Comparison of ENCODE assay signal across 21 cellular contexts in genomic region chr14:94888108-94888507, GRCh38.
DNase-seq lines count a peak whose midpoint lies in the region; ATAC-seq, FAIRE-seq and TF ChIP-seq lines count a peak whose summit lies in the region.
"Had no signal": no experiment of that assay in that cellular context is flagged by ENCODE, and none has a peak within 500 bp of the region (broad histone marks: within the 10 kb centered on the region; RNA-seq: fewer than 3 reads in every experiment).

No MANE protein-coding gene starts in this region.

- no peak for FAIRE-seq in small intestine (lab: Jason Lieb, UNC)

- H3K4me1 ChIP-seq in small intestine (ENCODE audit: control insufficient read depth in 2 of 2, insufficient read depth in 1 of 2, low read depth in 1 of 2, low read length in 1 of 2): peaks cover 0 to 2% of the 10 kb centered on the region in 2 donors
- H3K4me1 ChIP-seq in uterus: no peaks in the 10 kb centered on the region
- H3K4me1 ChIP-seq: heart left ventricle, lower lobe of right lung had no signal

- H3K36me3 ChIP-seq in small intestine (ENCODE audit: control insufficient read depth in 2 of 2, insufficient read depth in 2 of 2, low read length in 2 of 2) (no peaks in the 10 kb centered on the region), uterus (no peaks in the 10 kb centered on the region)
- H3K36me3 ChIP-seq: heart left ventricle, lower lobe of right lung, MG63 had no signal

- no peak for ATAC-seq in GM18909 (IDR thresholded peaks at IDR 0.05; ENCODE audit: poor library complexity, unreplicated experiment)
- ATAC-seq: heart left ventricle, SK-N-SH treated with all-trans-retinoic acid at 6 μM for 48 hours had no signal

- intact Hi-C loops in uterus (cut with DNase I; ENCODE audit: low total_unique reads): no loop called here

- WGBS in small intestine, 3 donors: 15 to 58% (median 40%) methylated on average over 12 of the region's 12 CpGs

- H3K27ac ChIP-seq in layer of hippocampus (ENCODE audit: low read depth, low read length) (peak overlapping the region; percentile 10), small intestine (ENCODE audit: low read depth in 1 of 2, low read length in 1 of 2) (no peak overlapping the region), uterus (no peak overlapping the region)
- H3K27ac ChIP-seq: 22Rv1, heart left ventricle, lower lobe of right lung had no signal

- H3K9me3 ChIP-seq in small intestine (ENCODE audit: control insufficient read depth, low read depth): no peaks in the 10 kb centered on the region
- no peaks in the 10 kb centered on the region for H3K9me3 ChIP-seq in uterus
- H3K9me3 ChIP-seq: heart left ventricle, lower lobe of right lung, MG63 had no signal

- no peaks in the 10 kb centered on the region for H3K27me3 ChIP-seq in layer of hippocampus (ENCODE audit: control insufficient read depth, insufficient read depth, low read length)
- H3K27me3 ChIP-seq in small intestine (ENCODE audit: control insufficient read depth in 2 of 2, insufficient read depth in 2 of 2, low read length in 2 of 2): peaks cover 0 to 2% of the 10 kb centered on the region in 2 donors
- no peaks in the 10 kb centered on the region for H3K27me3 ChIP-seq in uterus
- H3K27me3 ChIP-seq: MG63 had no signal

- peak overlapping the region in 1 of 2 donors; percentile 0 for H3K4me3 ChIP-seq in small intestine (ENCODE audit: low read depth in 1 of 2, low read length in 2 of 2)
- H3K4me3 ChIP-seq in uterus: no peak overlapping the region
- H3K4me3 ChIP-seq: heart left ventricle, lower lobe of right lung, MG63 had no signal

- DNase-seq in NCI-H1417 (lab: John Stamatoyannopoulos, UW) (peak; percentile 10 to 53 (median 16)), NCI-H1417 treated with DMSO at 0.1 percent for 48 hours (lab: John Stamatoyannopoulos, UW) (no peak), NCI-H69 (lab: John Stamatoyannopoulos, UW) (peak; percentile 23), small intestine (peak; percentile 97), NCI-H2081 (lab: John Stamatoyannopoulos, UW) (no peak), uterus (no peak)
- DNase-seq: activated naive CD8-positive, alpha-beta T cell treated with anti-CD3 and anti-CD28 coated beads for 36 hours; Calu3; heart left ventricle; lower lobe of right lung; MG63; naive B cell; NCI-H2029 treated with DMSO at 0.1 percent for 48 hours; stimulated activated CD4-positive, alpha-beta T cell treated with anti-CD3 and anti-CD28 coated beads, Interleukin-1b, Interleukin-23, amount 100 ng/mL, for 48 hours; stimulated activated naive CD4-positive, alpha-beta T cell treated with Interleukin-2 at 50 U/mL for 16 hours; T1000; trophoblast cell had no signal

- TF ChIP-seq POLR2A in uterus (IDR thresholded peaks at IDR 0.05): no peak

- TF ChIP-seq CTCF in uterus (IDR thresholded peaks at IDR 0.05): no peak

Comparison
In these comparisons a context has a peak if more than half of its experiments do, and no peak if none do; other contexts are left out.
1. DNase-seq: peak in NCI-H1417 (3 of 3), NCI-H69 (single experiment) and small intestine (single experiment); none in NCI-H1417 treated with DMSO at 0.1 percent for 48 hours (single experiment), NCI-H2081 (0 of 2) and uterus (0 of 2).